Comparison of ENCODE assay signal across 2 cellular contexts in the genomic region with DNA sequence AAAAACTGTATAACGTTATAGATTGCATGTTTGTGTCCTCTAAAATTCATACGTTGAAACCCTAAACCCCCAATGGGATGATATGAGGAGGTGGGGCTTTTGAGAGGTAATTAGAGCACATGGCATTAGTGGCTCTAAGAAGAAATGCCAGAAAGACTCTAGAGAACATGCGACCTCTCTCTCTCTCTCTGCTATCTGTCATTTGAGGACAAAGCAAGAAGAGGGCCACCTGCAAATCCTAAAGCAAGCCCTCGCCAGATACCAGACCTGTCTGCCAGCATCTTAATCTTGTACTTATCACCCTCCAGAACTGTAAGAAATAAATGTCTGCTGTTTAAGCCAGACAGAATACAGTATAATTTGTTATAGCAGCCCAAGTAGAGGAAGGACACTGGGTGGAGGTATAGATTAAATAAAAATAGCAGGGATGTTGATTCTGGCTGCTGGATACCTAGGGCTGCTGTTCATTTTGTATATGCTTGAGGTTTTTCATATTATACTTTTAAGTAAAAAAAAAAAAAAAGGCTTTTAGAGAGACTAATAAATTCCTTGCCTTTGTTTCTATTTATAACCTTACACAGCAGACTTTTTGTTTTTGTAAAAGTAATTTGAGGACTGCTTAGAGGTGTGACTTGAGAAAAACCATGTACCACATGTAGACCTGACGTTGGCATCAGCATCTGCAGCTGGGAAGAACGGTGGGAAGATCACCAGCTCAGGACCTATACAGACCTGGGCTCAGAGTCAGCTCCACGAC.
TF ChIP-seq lines count a peak whose summit lies in the region.

No MANE protein-coding gene starts in this region.

TF ChIP-seq in HCT116, 20 proteins besides CTCF, POLR2A, EP300 and RAD21:
- TF ChIP-seq SRF (IDR thresholded peaks at IDR 0.05; ENCODE audit: low read depth) (no peak), EZH2 (IDR thresholded peaks at IDR 0.05) (no peak), ZNF274 (IDR thresholded peaks at IDR 0.05; ENCODE audit: low read depth, low read length) (no peak), ELF1 (IDR thresholded peaks at IDR 0.05; ENCODE audit: borderline replicate concordance, low read depth) (no peak), FOSL1 (IDR thresholded peaks at IDR 0.05; ENCODE audit: low read depth) (no peak), ZFX (IDR thresholded peaks at IDR 0.05) (no peak), CBX3 (IDR thresholded peaks at IDR 0.05; ENCODE audit: low read depth) (no peak), TCF7L2 (IDR thresholded peaks at IDR 0.05; ENCODE audit: borderline replicate concordance, extremely low read depth, insufficient read depth, insufficient read length) (no peak), YY1 (IDR thresholded peaks at IDR 0.05; ENCODE audit: extremely low read depth, insufficient replicate concordance, low read depth, low read length) (no peak), POLR2AphosphoS5 (IDR thresholded peaks at IDR 0.05; ENCODE audit: low read depth, low read length) (no peak)
- TF ChIP-seq, protein P1, sequence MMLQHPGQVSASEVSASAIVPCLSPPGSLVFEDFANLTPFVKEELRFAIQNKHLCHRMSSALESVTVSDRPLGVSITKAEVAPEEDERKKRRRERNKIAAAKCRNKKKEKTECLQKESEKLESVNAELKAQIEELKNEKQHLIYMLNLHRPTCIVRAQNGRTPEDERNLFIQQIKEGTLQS (IDR thresholded peaks at IDR 0.05) = no peak
- TF ChIP-seq, protein P2, sequence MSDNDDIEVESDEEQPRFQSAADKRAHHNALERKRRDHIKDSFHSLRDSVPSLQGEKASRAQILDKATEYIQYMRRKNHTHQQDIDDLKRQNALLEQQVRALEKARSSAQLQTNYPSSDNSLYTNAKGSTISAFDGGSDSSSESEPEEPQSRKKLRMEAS (IDR thresholded peaks at IDR 0.05) = no peak
- TF ChIP-seq, protein P3, sequence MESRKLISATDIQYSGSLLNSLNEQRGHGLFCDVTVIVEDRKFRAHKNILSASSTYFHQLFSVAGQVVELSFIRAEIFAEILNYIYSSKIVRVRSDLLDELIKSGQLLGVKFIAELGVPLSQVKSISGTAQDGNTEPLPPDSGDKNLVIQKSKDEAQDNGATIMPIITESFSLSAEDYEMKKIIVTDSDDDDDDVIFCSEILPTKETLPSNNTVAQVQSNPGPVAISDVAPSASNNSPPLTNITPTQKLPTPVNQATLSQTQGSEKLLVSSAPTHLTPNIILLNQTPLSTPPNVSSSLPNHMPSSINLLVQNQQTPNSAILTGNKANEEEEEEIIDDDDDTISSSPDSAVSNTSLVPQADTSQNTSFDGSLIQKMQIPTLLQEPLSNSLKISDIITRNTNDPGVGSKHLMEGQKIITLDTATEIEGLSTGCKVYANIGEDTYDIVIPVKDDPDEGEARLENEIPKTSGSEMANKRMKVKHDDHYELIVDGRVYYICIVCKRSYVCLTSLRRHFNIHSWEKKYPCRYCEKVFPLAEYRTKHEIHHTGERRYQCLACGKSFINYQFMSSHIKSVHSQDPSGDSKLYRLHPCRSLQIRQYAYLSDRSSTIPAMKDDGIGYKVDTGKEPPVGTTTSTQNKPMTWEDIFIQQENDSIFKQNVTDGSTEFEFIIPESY (IDR thresholded peaks at IDR 0.05; ENCODE audit: extremely low read depth, insufficient replicate concordance, low read length) = no peak

TF ChIP-seq in WTC11, 78 proteins besides CTCF, POLR2A, EP300 and RAD21:
- TF ChIP-seq SMAD3 (CRISPR knock-in tag; IDR thresholded peaks at IDR 0.05; ENCODE audit: borderline replicate concordance) = no peak
- TF ChIP-seq ESRRA (CRISPR knock-in tag; IDR thresholded peaks at IDR 0.05; ENCODE audit: borderline replicate concordance) = no peak
- no peak for TF ChIP-seq FOXP1 (CRISPR knock-in tag; IDR thresholded peaks at IDR 0.05; ENCODE audit: borderline replicate concordance)
- TF ChIP-seq, protein P4, sequence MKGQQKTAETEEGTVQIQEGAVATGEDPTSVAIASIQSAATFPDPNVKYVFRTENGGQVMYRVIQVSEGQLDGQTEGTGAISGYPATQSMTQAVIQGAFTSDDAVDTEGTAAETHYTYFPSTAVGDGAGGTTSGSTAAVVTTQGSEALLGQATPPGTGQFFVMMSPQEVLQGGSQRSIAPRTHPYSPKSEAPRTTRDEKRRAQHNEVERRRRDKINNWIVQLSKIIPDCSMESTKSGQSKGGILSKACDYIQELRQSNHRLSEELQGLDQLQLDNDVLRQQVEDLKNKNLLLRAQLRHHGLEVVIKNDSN (CRISPR knock-in tag; IDR thresholded peaks at IDR 0.05) = no peak
- no peak for TF ChIP-seq ZNF138 (CRISPR knock-in tag; conservative IDR thresholded peaks at IDR 0.05)
- TF ChIP-seq, protein P5, sequence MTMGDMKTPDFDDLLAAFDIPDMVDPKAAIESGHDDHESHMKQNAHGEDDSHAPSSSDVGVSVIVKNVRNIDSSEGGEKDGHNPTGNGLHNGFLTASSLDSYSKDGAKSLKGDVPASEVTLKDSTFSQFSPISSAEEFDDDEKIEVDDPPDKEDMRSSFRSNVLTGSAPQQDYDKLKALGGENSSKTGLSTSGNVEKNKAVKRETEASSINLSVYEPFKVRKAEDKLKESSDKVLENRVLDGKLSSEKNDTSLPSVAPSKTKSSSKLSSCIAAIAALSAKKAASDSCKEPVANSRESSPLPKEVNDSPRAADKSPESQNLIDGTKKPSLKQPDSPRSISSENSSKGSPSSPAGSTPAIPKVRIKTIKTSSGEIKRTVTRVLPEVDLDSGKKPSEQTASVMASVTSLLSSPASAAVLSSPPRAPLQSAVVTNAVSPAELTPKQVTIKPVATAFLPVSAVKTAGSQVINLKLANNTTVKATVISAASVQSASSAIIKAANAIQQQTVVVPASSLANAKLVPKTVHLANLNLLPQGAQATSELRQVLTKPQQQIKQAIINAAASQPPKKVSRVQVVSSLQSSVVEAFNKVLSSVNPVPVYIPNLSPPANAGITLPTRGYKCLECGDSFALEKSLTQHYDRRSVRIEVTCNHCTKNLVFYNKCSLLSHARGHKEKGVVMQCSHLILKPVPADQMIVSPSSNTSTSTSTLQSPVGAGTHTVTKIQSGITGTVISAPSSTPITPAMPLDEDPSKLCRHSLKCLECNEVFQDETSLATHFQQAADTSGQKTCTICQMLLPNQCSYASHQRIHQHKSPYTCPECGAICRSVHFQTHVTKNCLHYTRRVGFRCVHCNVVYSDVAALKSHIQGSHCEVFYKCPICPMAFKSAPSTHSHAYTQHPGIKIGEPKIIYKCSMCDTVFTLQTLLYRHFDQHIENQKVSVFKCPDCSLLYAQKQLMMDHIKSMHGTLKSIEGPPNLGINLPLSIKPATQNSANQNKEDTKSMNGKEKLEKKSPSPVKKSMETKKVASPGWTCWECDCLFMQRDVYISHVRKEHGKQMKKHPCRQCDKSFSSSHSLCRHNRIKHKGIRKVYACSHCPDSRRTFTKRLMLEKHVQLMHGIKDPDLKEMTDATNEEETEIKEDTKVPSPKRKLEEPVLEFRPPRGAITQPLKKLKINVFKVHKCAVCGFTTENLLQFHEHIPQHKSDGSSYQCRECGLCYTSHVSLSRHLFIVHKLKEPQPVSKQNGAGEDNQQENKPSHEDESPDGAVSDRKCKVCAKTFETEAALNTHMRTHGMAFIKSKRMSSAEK (CRISPR knock-in tag; IDR thresholded peaks at IDR 0.05; ENCODE audit: borderline replicate concordance) = no peak
- TF ChIP-seq RORB (CRISPR knock-in tag; IDR thresholded peaks at IDR 0.05) = no peak
- TF ChIP-seq ZNF671 (CRISPR knock-in tag; IDR thresholded peaks at IDR 0.05) = no peak
- TF ChIP-seq GABPB1 (CRISPR knock-in tag; IDR thresholded peaks at IDR 0.05) = no peak
- TF ChIP-seq, protein P6, sequence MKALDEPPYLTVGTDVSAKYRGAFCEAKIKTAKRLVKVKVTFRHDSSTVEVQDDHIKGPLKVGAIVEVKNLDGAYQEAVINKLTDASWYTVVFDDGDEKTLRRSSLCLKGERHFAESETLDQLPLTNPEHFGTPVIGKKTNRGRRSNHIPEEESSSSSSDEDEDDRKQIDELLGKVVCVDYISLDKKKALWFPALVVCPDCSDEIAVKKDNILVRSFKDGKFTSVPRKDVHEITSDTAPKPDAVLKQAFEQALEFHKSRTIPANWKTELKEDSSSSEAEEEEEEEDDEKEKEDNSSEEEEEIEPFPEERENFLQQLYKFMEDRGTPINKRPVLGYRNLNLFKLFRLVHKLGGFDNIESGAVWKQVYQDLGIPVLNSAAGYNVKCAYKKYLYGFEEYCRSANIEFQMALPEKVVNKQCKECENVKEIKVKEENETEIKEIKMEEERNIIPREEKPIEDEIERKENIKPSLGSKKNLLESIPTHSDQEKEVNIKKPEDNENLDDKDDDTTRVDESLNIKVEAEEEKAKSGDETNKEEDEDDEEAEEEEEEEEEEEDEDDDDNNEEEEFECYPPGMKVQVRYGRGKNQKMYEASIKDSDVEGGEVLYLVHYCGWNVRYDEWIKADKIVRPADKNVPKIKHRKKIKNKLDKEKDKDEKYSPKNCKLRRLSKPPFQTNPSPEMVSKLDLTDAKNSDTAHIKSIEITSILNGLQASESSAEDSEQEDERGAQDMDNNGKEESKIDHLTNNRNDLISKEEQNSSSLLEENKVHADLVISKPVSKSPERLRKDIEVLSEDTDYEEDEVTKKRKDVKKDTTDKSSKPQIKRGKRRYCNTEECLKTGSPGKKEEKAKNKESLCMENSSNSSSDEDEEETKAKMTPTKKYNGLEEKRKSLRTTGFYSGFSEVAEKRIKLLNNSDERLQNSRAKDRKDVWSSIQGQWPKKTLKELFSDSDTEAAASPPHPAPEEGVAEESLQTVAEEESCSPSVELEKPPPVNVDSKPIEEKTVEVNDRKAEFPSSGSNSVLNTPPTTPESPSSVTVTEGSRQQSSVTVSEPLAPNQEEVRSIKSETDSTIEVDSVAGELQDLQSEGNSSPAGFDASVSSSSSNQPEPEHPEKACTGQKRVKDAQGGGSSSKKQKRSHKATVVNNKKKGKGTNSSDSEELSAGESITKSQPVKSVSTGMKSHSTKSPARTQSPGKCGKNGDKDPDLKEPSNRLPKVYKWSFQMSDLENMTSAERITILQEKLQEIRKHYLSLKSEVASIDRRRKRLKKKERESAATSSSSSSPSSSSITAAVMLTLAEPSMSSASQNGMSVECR (CRISPR knock-in tag; IDR thresholded peaks at IDR 0.05; ENCODE audit: borderline replicate concordance) = no peak
- no peak for TF ChIP-seq SP1 (CRISPR knock-in tag; conservative IDR thresholded peaks at IDR 0.05)
- TF ChIP-seq, protein P7, sequence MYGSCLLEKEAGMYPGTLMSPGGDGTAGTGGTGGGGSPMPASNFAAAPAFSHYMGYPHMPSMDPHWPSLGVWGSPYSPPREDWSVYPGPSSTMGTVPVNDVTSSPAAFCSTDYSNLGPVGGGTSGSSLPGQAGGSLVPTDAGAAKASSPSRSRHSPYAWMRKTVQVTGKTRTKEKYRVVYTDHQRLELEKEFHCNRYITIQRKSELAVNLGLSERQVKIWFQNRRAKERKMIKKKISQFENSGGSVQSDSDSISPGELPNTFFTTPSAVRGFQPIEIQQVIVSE (CRISPR knock-in tag; IDR thresholded peaks at IDR 0.05; ENCODE audit: borderline replicate concordance) = no peak
- TF ChIP-seq, protein P8, sequence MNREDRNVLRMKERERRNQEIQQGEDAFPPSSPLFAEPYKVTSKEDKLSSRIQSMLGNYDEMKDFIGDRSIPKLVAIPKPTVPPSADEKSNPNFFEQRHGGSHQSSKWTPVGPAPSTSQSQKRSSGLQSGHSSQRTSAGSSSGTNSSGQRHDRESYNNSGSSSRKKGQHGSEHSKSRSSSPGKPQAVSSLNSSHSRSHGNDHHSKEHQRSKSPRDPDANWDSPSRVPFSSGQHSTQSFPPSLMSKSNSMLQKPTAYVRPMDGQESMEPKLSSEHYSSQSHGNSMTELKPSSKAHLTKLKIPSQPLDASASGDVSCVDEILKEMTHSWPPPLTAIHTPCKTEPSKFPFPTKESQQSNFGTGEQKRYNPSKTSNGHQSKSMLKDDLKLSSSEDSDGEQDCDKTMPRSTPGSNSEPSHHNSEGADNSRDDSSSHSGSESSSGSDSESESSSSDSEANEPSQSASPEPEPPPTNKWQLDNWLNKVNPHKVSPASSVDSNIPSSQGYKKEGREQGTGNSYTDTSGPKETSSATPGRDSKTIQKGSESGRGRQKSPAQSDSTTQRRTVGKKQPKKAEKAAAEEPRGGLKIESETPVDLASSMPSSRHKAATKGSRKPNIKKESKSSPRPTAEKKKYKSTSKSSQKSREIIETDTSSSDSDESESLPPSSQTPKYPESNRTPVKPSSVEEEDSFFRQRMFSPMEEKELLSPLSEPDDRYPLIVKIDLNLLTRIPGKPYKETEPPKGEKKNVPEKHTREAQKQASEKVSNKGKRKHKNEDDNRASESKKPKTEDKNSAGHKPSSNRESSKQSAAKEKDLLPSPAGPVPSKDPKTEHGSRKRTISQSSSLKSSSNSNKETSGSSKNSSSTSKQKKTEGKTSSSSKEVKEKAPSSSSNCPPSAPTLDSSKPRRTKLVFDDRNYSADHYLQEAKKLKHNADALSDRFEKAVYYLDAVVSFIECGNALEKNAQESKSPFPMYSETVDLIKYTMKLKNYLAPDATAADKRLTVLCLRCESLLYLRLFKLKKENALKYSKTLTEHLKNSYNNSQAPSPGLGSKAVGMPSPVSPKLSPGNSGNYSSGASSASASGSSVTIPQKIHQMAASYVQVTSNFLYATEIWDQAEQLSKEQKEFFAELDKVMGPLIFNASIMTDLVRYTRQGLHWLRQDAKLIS (CRISPR knock-in tag; IDR thresholded peaks at IDR 0.05; ENCODE audit: borderline replicate concordance) = no peak
- TF ChIP-seq ZNF263 (CRISPR knock-in tag; IDR thresholded peaks at IDR 0.05; ENCODE audit: low read depth) = no peak
- TF ChIP-seq, protein P9, sequence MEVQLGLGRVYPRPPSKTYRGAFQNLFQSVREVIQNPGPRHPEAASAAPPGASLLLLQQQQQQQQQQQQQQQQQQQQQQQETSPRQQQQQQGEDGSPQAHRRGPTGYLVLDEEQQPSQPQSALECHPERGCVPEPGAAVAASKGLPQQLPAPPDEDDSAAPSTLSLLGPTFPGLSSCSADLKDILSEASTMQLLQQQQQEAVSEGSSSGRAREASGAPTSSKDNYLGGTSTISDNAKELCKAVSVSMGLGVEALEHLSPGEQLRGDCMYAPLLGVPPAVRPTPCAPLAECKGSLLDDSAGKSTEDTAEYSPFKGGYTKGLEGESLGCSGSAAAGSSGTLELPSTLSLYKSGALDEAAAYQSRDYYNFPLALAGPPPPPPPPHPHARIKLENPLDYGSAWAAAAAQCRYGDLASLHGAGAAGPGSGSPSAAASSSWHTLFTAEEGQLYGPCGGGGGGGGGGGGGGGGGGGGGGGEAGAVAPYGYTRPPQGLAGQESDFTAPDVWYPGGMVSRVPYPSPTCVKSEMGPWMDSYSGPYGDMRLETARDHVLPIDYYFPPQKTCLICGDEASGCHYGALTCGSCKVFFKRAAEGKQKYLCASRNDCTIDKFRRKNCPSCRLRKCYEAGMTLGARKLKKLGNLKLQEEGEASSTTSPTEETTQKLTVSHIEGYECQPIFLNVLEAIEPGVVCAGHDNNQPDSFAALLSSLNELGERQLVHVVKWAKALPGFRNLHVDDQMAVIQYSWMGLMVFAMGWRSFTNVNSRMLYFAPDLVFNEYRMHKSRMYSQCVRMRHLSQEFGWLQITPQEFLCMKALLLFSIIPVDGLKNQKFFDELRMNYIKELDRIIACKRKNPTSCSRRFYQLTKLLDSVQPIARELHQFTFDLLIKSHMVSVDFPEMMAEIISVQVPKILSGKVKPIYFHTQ (CRISPR knock-in tag; IDR thresholded peaks at IDR 0.05) = no peak
- TF ChIP-seq NFATC4 (CRISPR knock-in tag; IDR thresholded peaks at IDR 0.05) = no peak
